Comparison of ENCODE assay signal across 1 cellular context in the genomic region with DNA sequence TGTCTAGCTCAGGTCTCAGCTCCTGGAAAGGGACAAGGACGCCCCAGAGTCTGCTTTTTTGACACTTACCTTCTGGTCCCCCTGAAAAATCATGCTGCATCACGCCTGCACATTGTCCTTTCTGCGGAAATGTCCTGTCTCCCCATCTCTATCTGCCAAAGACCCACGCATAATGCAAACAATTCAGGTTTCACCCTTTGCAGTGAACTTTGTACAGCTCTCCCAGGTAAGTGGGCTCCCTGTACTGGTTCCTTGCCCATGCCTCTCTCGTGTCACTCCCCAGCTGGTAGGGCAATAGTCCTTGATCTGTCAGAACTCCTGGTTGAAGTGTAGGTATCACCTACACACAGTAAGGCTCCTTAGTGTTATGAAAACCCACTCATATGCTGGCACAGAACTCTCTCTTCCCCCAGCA.
TF ChIP-seq lines count a peak whose summit lies in the region.

No MANE protein-coding gene starts in this region.

TF ChIP-seq in HepG2, 621 proteins besides CTCF, POLR2A, EP300 and RAD21 (continued from another document and continues in another):
- TF ChIP-seq HES4 (CRISPR knock-in tag; IDR thresholded peaks at IDR 0.05; ENCODE audit: borderline replicate concordance) (no peak), ZNF24 (IDR thresholded peaks at IDR 0.05) (no peak), CHCHD3 (CRISPR knock-in tag; IDR thresholded peaks at IDR 0.05) (no peak), CAMTA2 (CRISPR knock-in tag; IDR thresholded peaks at IDR 0.05; ENCODE audit: borderline replicate concordance) (no peak), ZNF598 (CRISPR knock-in tag; IDR thresholded peaks at IDR 0.05; ENCODE audit: borderline replicate concordance) (no peak), NBN (conservative IDR thresholded peaks at IDR 0.05) (no peak), RORA (CRISPR knock-in tag; IDR thresholded peaks at IDR 0.05) (no peak), ZNF605 (CRISPR knock-in tag; IDR thresholded peaks at IDR 0.05) (no peak), KLF9 (CRISPR knock-in tag; IDR thresholded peaks at IDR 0.05; ENCODE audit: low read depth) (no peak), ZNF326 (CRISPR knock-in tag; IDR thresholded peaks at IDR 0.05; ENCODE audit: borderline replicate concordance) (no peak), HNRNPL (IDR thresholded peaks at IDR 0.05; ENCODE audit: low read depth, low read length) (no peak), THAP11 (CRISPR knock-in tag; IDR thresholded peaks at IDR 0.05) (peak; percentile 26; the same call in 1 of the 2 replicates), PHF8 (CRISPR knock-in tag; IDR thresholded peaks at IDR 0.05) (no peak), NR2F6 (IDR thresholded peaks at IDR 0.05) (no peak), NR2F6 (CRISPR knock-in tag; IDR thresholded peaks at IDR 0.05) (no peak), KLF16 (CRISPR knock-in tag; IDR thresholded peaks at IDR 0.05) (0 out of 4 replicates have a peak, but pooled peaks of 1 of the 2 experiments have one; percentile 30), ZNF772 (CRISPR knock-in tag; IDR thresholded peaks at IDR 0.05) (0 out of 2 replicates have a peak, but pooled peaks have one; percentile 37), ZNF839 (CRISPR knock-in tag; IDR thresholded peaks at IDR 0.05; ENCODE audit: borderline replicate concordance) (no peak), MIER2 (CRISPR knock-in tag; IDR thresholded peaks at IDR 0.05) (no peak; the same call in 1 of the 2 replicates), POLR2G (IDR thresholded peaks at IDR 0.05; ENCODE audit: low read depth, low read length) (no peak), TRIM24 (CRISPR knock-in tag; IDR thresholded peaks at IDR 0.05) (no peak), ZNF563 (CRISPR knock-in tag; IDR thresholded peaks at IDR 0.05) (no peak), ZMYM4 (CRISPR knock-in tag; IDR thresholded peaks at IDR 0.05) (no peak), SRF (IDR thresholded peaks at IDR 0.05; ENCODE audit: low read depth, low read length) (no peak), GTF3A (CRISPR knock-in tag; conservative IDR thresholded peaks at IDR 0.05) (no peak), JUNB (CRISPR knock-in tag; IDR thresholded peaks at IDR 0.05; ENCODE audit: borderline replicate concordance) (no peak), AGO2 (optimal IDR thresholded peaks at IDR 0.05; ENCODE audit: low read depth, low read length) (no peak), ZNF446 (CRISPR knock-in tag; IDR thresholded peaks at IDR 0.05) (no peak), RXRA (CRISPR knock-in tag; IDR thresholded peaks at IDR 0.05) (0 out of 2 replicates have a peak, but pooled peaks have one; percentile 17), ZNF138 (CRISPR knock-in tag; IDR thresholded peaks at IDR 0.05; ENCODE audit: low read depth) (no peak)
- TF ChIP-seq, protein P1, sequence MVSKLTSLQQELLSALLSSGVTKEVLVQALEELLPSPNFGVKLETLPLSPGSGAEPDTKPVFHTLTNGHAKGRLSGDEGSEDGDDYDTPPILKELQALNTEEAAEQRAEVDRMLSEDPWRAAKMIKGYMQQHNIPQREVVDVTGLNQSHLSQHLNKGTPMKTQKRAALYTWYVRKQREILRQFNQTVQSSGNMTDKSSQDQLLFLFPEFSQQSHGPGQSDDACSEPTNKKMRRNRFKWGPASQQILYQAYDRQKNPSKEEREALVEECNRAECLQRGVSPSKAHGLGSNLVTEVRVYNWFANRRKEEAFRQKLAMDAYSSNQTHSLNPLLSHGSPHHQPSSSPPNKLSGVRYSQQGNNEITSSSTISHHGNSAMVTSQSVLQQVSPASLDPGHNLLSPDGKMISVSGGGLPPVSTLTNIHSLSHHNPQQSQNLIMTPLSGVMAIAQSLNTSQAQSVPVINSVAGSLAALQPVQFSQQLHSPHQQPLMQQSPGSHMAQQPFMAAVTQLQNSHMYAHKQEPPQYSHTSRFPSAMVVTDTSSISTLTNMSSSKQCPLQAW (CRISPR knock-in tag; IDR thresholded peaks at IDR 0.05) = no peak
- TF ChIP-seq, protein P2, sequence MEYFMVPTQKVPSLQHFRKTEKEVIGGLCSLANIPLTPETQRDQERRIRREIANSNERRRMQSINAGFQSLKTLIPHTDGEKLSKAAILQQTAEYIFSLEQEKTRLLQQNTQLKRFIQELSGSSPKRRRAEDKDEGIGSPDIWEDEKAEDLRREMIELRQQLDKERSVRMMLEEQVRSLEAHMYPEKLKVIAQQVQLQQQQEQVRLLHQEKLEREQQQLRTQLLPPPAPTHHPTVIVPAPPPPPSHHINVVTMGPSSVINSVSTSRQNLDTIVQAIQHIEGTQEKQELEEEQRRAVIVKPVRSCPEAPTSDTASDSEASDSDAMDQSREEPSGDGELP (IDR thresholded peaks at IDR 0.05; ENCODE audit: borderline replicate concordance, low read depth) = peak; percentile 65; the same call in 1 of the 2 replicates
- TF ChIP-seq, protein P3, sequence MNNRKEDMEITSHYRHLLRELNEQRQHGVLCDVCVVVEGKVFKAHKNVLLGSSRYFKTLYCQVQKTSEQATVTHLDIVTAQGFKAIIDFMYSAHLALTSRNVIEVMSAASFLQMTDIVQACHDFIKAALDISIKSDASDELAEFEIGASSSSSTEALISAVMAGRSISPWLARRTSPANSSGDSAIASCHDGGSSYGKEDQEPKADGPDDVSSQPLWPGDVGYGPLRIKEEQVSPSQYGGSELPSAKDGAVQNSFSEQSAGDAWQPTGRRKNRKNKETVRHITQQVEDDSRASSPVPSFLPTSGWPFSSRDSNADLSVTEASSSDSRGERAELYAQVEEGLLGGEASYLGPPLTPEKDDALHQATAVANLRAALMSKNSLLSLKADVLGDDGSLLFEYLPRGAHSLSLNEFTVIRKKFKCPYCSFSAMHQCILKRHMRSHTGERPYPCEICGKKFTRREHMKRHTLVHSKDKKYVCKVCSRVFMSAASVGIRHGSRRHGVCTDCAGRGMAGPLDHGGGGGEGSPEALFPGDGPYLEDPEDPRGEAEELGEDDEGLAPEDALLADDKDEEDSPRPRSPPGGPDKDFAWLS (CRISPR knock-in tag; IDR thresholded peaks at IDR 0.05; ENCODE audit: borderline replicate concordance) = no peak
- TF ChIP-seq, protein P4, sequence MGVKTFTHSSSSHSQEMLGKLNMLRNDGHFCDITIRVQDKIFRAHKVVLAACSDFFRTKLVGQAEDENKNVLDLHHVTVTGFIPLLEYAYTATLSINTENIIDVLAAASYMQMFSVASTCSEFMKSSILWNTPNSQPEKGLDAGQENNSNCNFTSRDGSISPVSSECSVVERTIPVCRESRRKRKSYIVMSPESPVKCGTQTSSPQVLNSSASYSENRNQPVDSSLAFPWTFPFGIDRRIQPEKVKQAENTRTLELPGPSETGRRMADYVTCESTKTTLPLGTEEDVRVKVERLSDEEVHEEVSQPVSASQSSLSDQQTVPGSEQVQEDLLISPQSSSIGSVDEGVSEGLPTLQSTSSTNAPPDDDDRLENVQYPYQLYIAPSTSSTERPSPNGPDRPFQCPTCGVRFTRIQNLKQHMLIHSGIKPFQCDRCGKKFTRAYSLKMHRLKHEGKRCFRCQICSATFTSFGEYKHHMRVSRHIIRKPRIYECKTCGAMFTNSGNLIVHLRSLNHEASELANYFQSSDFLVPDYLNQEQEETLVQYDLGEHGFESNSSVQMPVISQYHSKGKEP (CRISPR knock-in tag; IDR thresholded peaks at IDR 0.05) = no peak
- TF ChIP-seq, protein P5, sequence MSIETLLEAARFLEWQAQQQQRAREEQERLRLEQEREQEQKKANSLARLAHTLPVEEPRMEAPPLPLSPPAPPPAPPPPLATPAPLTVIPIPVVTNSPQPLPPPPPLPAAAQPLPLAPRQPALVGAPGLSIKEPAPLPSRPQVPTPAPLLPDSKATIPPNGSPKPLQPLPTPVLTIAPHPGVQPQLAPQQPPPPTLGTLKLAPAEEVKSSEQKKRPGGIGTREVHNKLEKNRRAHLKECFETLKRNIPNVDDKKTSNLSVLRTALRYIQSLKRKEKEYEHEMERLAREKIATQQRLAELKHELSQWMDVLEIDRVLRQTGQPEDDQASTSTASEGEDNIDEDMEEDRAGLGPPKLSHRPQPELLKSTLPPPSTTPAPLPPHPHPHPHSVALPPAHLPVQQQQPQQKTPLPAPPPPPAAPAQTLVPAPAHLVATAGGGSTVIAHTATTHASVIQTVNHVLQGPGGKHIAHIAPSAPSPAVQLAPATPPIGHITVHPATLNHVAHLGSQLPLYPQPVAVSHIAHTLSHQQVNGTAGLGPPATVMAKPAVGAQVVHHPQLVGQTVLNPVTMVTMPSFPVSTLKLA (IDR thresholded peaks at IDR 0.05) = no peak
- TF ChIP-seq, protein P6, sequence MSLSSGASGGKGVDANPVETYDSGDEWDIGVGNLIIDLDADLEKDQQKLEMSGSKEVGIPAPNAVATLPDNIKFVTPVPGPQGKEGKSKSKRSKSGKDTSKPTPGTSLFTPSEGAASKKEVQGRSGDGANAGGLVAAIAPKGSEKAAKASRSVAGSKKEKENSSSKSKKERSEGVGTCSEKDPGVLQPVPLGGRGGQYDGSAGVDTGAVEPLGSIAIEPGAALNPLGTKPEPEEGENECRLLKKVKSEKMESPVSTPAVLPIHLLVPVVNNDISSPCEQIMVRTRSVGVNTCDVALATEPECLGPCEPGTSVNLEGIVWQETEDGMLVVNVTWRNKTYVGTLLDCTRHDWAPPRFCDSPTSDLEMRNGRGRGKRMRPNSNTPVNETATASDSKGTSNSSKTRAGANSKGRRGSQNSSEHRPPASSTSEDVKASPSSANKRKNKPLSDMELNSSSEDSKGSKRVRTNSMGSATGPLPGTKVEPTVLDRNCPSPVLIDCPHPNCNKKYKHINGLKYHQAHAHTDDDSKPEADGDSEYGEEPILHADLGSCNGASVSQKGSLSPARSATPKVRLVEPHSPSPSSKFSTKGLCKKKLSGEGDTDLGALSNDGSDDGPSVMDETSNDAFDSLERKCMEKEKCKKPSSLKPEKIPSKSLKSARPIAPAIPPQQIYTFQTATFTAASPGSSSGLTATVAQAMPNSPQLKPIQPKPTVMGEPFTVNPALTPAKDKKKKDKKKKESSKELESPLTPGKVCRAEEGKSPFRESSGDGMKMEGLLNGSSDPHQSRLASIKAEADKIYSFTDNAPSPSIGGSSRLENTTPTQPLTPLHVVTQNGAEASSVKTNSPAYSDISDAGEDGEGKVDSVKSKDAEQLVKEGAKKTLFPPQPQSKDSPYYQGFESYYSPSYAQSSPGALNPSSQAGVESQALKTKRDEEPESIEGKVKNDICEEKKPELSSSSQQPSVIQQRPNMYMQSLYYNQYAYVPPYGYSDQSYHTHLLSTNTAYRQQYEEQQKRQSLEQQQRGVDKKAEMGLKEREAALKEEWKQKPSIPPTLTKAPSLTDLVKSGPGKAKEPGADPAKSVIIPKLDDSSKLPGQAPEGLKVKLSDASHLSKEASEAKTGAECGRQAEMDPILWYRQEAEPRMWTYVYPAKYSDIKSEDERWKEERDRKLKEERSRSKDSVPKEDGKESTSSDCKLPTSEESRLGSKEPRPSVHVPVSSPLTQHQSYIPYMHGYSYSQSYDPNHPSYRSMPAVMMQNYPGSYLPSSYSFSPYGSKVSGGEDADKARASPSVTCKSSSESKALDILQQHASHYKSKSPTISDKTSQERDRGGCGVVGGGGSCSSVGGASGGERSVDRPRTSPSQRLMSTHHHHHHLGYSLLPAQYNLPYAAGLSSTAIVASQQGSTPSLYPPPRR (CRISPR knock-in tag; IDR thresholded peaks at IDR 0.05; ENCODE audit: borderline replicate concordance) = 0 out of 2 replicates have a peak, but pooled peaks have one; percentile 20
- TF ChIP-seq, protein P7, sequence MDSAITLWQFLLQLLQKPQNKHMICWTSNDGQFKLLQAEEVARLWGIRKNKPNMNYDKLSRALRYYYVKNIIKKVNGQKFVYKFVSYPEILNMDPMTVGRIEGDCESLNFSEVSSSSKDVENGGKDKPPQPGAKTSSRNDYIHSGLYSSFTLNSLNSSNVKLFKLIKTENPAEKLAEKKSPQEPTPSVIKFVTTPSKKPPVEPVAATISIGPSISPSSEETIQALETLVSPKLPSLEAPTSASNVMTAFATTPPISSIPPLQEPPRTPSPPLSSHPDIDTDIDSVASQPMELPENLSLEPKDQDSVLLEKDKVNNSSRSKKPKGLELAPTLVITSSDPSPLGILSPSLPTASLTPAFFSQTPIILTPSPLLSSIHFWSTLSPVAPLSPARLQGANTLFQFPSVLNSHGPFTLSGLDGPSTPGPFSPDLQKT (CRISPR knock-in tag; IDR thresholded peaks at IDR 0.05; ENCODE audit: borderline replicate concordance) = no peak
- TF ChIP-seq, protein P8, sequence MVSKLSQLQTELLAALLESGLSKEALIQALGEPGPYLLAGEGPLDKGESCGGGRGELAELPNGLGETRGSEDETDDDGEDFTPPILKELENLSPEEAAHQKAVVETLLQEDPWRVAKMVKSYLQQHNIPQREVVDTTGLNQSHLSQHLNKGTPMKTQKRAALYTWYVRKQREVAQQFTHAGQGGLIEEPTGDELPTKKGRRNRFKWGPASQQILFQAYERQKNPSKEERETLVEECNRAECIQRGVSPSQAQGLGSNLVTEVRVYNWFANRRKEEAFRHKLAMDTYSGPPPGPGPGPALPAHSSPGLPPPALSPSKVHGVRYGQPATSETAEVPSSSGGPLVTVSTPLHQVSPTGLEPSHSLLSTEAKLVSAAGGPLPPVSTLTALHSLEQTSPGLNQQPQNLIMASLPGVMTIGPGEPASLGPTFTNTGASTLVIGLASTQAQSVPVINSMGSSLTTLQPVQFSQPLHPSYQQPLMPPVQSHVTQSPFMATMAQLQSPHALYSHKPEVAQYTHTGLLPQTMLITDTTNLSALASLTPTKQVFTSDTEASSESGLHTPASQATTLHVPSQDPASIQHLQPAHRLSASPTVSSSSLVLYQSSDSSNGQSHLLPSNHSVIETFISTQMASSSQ (IDR thresholded peaks at IDR 0.05; ENCODE audit: low read depth) = no peak
- TF ChIP-seq, protein P8 (CRISPR knock-in tag; IDR thresholded peaks at IDR 0.05; ENCODE audit: borderline replicate concordance) = no peak
- TF ChIP-seq, protein P9, sequence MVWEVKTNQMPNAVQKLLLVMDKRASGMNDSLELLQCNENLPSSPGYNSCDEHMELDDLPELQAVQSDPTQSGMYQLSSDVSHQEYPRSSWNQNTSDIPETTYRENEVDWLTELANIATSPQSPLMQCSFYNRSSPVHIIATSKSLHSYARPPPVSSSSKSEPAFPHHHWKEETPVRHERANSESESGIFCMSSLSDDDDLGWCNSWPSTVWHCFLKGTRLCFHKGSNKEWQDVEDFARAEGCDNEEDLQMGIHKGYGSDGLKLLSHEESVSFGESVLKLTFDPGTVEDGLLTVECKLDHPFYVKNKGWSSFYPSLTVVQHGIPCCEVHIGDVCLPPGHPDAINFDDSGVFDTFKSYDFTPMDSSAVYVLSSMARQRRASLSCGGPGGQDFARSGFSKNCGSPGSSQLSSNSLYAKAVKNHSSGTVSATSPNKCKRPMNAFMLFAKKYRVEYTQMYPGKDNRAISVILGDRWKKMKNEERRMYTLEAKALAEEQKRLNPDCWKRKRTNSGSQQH (CRISPR knock-in tag; IDR thresholded peaks at IDR 0.05; ENCODE audit: low read depth) = no peak
